In the genomic region with DNA sequence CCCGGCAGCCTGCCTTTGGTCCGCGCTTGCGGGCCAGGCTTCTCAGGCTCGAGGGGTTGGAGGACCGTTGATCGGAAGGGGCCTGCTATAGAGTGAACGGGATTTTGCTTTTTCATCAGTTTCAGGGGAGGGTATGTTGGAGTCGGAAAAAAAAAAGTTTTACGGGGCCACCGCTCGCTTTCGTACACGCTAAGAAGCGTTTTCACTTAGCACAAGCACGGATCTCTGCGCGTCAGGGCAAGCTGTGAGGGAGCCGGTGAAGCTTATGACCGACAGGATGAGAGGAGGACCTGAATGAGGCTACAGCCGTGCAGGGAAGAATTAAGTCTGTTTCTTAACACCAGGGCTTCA, we compare ENCODE assay signal across 8 cellular contexts. TPM values are rescaled to one million over a fixed set of nuclear protein-coding genes. Genes with fewer than 3 reads are reported as not detected.
DNase-seq lines count a peak whose midpoint lies in the region; ATAC-seq and TF ChIP-seq lines count a peak whose summit lies in the region.

No MANE protein-coding gene starts in this region.

- H3K4me3 ChIP-seq in gastroesophageal sphincter = peak overlapping the region; percentile 54 to 88
- H3K4me3 ChIP-seq in skeletal muscle tissue (ENCODE audit: low read length in 3 of 3) = peak overlapping the region; percentile 95 to 98 (median 97)

- no peak for TF ChIP-seq POLR2A in gastroesophageal sphincter (IDR thresholded peaks at IDR 0.05)

- H3K9me3 ChIP-seq in gastroesophageal sphincter = no peaks in the 10 kb centered on the region
- H3K9me3 ChIP-seq in skeletal muscle tissue (ENCODE audit: control insufficient read depth in 3 of 3, low read length in 3 of 3) = no peaks in the 10 kb centered on the region

- no peak for TF ChIP-seq CTCF in gastroesophageal sphincter (IDR thresholded peaks at IDR 0.05)

- 0% methylated on average over 7 to 12 of the region's 21 CpGs for WGBS in gastroesophageal sphincter (ENCODE audit: low coverage in 1 of 2), 2 donors

- H3K27ac ChIP-seq in gastroesophageal sphincter = peak overlapping the region; percentile 30 to 96 (median 93)
- peak overlapping the region; percentile 81 for H3K27ac ChIP-seq in skeletal muscle tissue (ENCODE audit: low read depth, low read length)

- peak; percentile 6 for ATAC-seq in HG03342 (IDR thresholded peaks at IDR 0.05; ENCODE audit: unreplicated experiment)
- no peak for ATAC-seq in gastroesophageal sphincter

- H3K36me3 ChIP-seq in gastroesophageal sphincter (peaks cover 0 to 3% of the 10 kb centered on the region in 2 donors), skeletal muscle tissue (ENCODE audit: control insufficient read depth in 3 of 3, insufficient read depth in 3 of 3, low read length in 3 of 3) (peaks cover 0 to 5% (median under 1%) of the 10 kb centered on the region in 3 donors)

- H3K27me3 ChIP-seq in gastroesophageal sphincter (no peaks in the 10 kb centered on the region), skeletal muscle tissue (ENCODE audit: control insufficient read depth in 3 of 3, insufficient read depth in 3 of 3, low read length in 3 of 3) (no peaks in the 10 kb centered on the region)

- DNase-seq in stimulated activated CD4-positive, alpha-beta T cell treated with anti-CD3 and anti-CD28 coated beads, Interleukin-12 subunit alpha, Interleukin-12 subunit beta, amount 100 ng/mL, for 48 hours (ENCODE audit: low read depth in 2 of 3, low spot score in 1 of 3) = peak in 2 of 3 donors; percentile 7 to 12
- no peak for DNase-seq in stimulated activated CD4-positive, alpha-beta T cell treated with anti-CD3 and anti-CD28 coated beads, Interleukin-15, amount 100 ng/mL, for 24 hours
- peak; percentile 17 for DNase-seq in activated CD4-positive, alpha-beta T cell treated with anti-CD3 and anti-CD28 coated beads, Interleukin-2, amount 50 U/mL, for 1 hour
- no peak for DNase-seq in NK-92 (lab: John Stamatoyannopoulos, UW; ENCODE audit: unreplicated experiment)
- no peak for DNase-seq in activated CD8-positive, alpha-beta memory T cell treated with anti-CD3 and anti-CD28 coated beads for 24 hours

- peak overlapping the region; percentile 91 to 97 (median 96) for H3K9ac ChIP-seq in skeletal muscle tissue (ENCODE audit: low read depth in 1 of 3, low read length in 3 of 3)

- H3K4me1 ChIP-seq in gastroesophageal sphincter (peaks cover 0 to 56% (median 26%) of the 10 kb centered on the region in 3 donors), skeletal muscle tissue (ENCODE audit: control insufficient read depth in 3 of 3, insufficient read depth in 3 of 3, low read length in 3 of 3) (peaks cover 20 to 32% (median 31%) of the 10 kb centered on the region in 3 donors)

- TF ChIP-seq EP300 in gastroesophageal sphincter (IDR thresholded peaks at IDR 0.05) = no peak

RNA-seq across cellular contexts. Expression of a gene that starts 0.4 kb away (rescaled TPM):
- total RNA-seq in gastroesophageal sphincter (10 to 100 TPM; 18.0 to 27.0 (median 26.1) TPM), skeletal muscle tissue (27.7 TPM)

RNA-seq across cellular contexts. Expression of a gene that starts 0.6 kb away (rescaled TPM):
- total RNA-seq in gastroesophageal sphincter = 10 to 100 TPM; 52.8 to 80.4 (median 69.6) TPM
- 37.1 TPM for total RNA-seq in skeletal muscle tissue

RNA-seq across cellular contexts. Expression of a gene that starts 50.5 kb away (rescaled TPM):
- 10 to 100 TPM; 53.6 to 82.0 (median 75.7) TPM for total RNA-seq in gastroesophageal sphincter
- 57.9 TPM for total RNA-seq in skeletal muscle tissue

Comparison
In these comparisons a context has a peak if more than half of its experiments do, and no peak if none do; other contexts are left out.
1. DNase-seq: peak in stimulated activated CD4-positive, alpha-beta T cell treated with anti-CD3 and anti-CD28 coated beads, Interleukin-12 subunit alpha, Interleukin-12 subunit beta, amount 100 ng/mL, for 48 hours (2 of 3) and activated CD4-positive, alpha-beta T cell treated with anti-CD3 and anti-CD28 coated beads, Interleukin-2, amount 50 U/mL, for 1 hour (single experiment); none in stimulated activated CD4-positive, alpha-beta T cell treated with anti-CD3 and anti-CD28 coated beads, Interleukin-15, amount 100 ng/mL, for 24 hours (single experiment), NK-92 (single experiment) and activated CD8-positive, alpha-beta memory T cell treated with anti-CD3 and anti-CD28 coated beads for 24 hours (single experiment).